ENCODE assay signal across 1 cellular context in the genomic region with DNA sequence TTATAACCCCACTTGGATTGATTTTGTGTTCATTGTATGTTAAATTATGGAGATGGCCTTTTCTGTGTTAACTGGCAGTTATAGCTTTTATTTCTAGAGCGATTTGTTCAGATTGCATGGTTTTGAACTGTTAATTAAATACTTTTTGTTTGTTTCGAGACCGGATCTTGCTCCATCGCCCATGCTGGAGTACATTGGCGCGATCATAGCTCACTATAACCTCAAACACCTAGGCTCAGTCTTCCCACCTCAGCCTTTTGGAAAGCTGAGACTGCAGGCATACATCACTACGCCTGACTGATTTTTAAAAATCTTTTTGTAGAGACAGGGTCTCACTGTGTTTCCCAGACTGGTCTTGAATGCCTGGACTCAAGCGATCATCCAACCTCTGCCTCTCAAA.
TF ChIP-seq lines count a peak whose summit lies in the region.

No MANE protein-coding gene starts in this region.

TF ChIP-seq in HepG2, 621 proteins besides CTCF, POLR2A, EP300 and RAD21:
- TF ChIP-seq, protein P1, sequence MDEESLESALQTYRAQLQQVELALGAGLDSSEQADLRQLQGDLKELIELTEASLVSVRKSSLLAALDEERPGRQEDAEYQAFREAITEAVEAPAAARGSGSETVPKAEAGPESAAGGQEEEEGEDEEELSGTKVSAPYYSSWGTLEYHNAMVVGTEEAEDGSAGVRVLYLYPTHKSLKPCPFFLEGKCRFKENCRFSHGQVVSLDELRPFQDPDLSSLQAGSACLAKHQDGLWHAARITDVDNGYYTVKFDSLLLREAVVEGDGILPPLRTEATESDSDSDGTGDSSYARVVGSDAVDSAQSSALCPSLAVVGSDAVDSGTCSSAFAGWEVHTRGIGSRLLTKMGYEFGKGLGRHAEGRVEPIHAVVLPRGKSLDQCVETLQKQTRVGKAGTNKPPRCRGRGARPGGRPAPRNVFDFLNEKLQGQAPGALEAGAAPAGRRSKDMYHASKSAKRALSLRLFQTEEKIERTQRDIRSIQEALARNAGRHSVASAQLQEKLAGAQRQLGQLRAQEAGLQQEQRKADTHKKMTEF (CRISPR knock-in tag; IDR thresholded peaks at IDR 0.05) = no peak
- TF ChIP-seq ZSCAN22 (CRISPR knock-in tag; IDR thresholded peaks at IDR 0.05) (no peak), SETDB1 (CRISPR knock-in tag; IDR thresholded peaks at IDR 0.05; ENCODE audit: borderline replicate concordance) (no peak), ERF (CRISPR knock-in tag; IDR thresholded peaks at IDR 0.05) (no peak), FOXC1 (CRISPR knock-in tag; IDR thresholded peaks at IDR 0.05; ENCODE audit: borderline replicate concordance) (no peak), ZFP90 (CRISPR knock-in tag; IDR thresholded peaks at IDR 0.05; ENCODE audit: borderline replicate concordance) (no peak), ZNF34 (CRISPR knock-in tag; IDR thresholded peaks at IDR 0.05; ENCODE audit: borderline replicate concordance) (no peak), TCF7 (IDR thresholded peaks at IDR 0.05; ENCODE audit: low read depth) (no peak), HCFC1 (IDR thresholded peaks at IDR 0.05; ENCODE audit: low read depth, low read length) (no peak)
- TF ChIP-seq, protein P2, sequence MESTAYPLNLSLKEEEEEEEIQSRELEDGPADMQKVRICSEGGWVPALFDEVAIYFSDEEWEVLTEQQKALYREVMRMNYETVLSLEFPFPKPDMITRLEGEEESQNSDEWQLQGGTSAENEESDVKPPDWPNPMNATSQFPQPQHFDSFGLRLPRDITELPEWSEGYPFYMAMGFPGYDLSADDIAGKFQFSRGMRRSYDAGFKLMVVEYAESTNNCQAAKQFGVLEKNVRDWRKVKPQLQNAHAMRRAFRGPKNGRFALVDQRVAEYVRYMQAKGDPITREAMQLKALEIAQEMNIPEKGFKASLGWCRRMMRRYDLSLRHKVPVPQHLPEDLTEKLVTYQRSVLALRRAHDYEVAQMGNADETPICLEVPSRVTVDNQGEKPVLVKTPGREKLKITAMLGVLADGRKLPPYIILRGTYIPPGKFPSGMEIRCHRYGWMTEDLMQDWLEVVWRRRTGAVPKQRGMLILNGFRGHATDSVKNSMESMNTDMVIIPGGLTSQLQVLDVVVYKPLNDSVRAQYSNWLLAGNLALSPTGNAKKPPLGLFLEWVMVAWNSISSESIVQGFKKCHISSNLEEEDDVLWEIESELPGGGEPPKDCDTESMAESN (CRISPR knock-in tag; conservative IDR thresholded peaks at IDR 0.05) = no peak
